8 cellular contexts compared by ENCODE assay signal in genomic region chr12:12333980-12334709, GRCh38. TPM values are rescaled to one million over a fixed set of nuclear protein-coding genes. Genes with fewer than 3 reads are reported as not detected.
DNase-seq lines count a peak whose midpoint lies in the region; ATAC-seq, FAIRE-seq and TF ChIP-seq lines count a peak whose summit lies in the region.

No MANE protein-coding gene starts in this region.

- CTCF ChIA-PET in endothelial cell of umbilical vein (lab: Charles Lee), result interaction anchor here (0.6 to 4.7 kb wide), 18 partner anchors 11 to 403 kb away, joined by 3 to 31 read pairs (median 4); partner anchors contain the start of genes BORCS5 and MANSC1

- DNase-seq in EH (ENCODE audit: low read depth) (peak; percentile 63), NCI-H774 (lab: John Stamatoyannopoulos, UW) (peak; percentile 60), endothelial cell of umbilical vein (ENCODE audit: low read depth, low spot score) (peak; percentile 67), tibial artery (no peak)
- peak; percentile 13 to 38 (median 18) for DNase-seq in activated CD8-positive, alpha-beta memory T cell treated with anti-CD3 and anti-CD28 coated beads for 48 hours (ENCODE audit: low read depth in 2 of 3, low spot score in 2 of 3)
- DNase-seq in natural killer cell treated with Interleukin-12 subunit alpha and Interleukin-12 subunit beta and Interleukin-15 and Interleukin-18, amount 100 ng/mL, for 72 hours (ENCODE audit: low spot score), result peak; percentile 64

- no peak for FAIRE-seq in endothelial cell of umbilical vein (lab: Jason Lieb, UNC)

- peaks cover 54% of the 10 kb centered on the region for H3K79me2 ChIP-seq in endothelial cell of umbilical vein (ENCODE audit: control insufficient read depth, insufficient read depth, low read length)

- no peaks in the 10 kb centered on the region for H4K20me1 ChIP-seq in endothelial cell of umbilical vein (replicated peaks; ENCODE audit: control insufficient read depth, extremely low read depth, insufficient read depth, low read length)

- H2AFZ ChIP-seq in endothelial cell of umbilical vein (ENCODE audit: low read depth, low read length), result no peak overlapping the region

- no peaks in the 10 kb centered on the region for H3K9me3 ChIP-seq in endothelial cell of umbilical vein (replicated peaks; ENCODE audit: control insufficient read depth, insufficient read depth, low read length)
- H3K9me3 ChIP-seq in tibial artery, result no peaks in the 10 kb centered on the region

- no peak overlapping the region for H3K27ac Mint-ChIP-seq in natural killer cell treated with Interleukin-12 subunit alpha and Interleukin-12 subunit beta and Interleukin-15 and Interleukin-18, amount 100 ng/mL, for 72 hours

- no peaks in the 10 kb centered on the region for H3K27me3 ChIP-seq in endothelial cell of umbilical vein (ENCODE audit: control insufficient read depth in 2 of 2, insufficient read depth in 2 of 2, low read length in 2 of 2)
- H3K27me3 ChIP-seq in tibial artery, result no peaks in the 10 kb centered on the region

- peaks cover 17 to 29% of the 10 kb centered on the region in 2 donors for H3K27me3 Mint-ChIP-seq in natural killer cell treated with Interleukin-12 subunit alpha and Interleukin-12 subunit beta and Interleukin-15 and Interleukin-18, amount 100 ng/mL, for 72 hours

- no peak overlapping the region for H3K4me3 Mint-ChIP-seq in natural killer cell treated with Interleukin-12 subunit alpha and Interleukin-12 subunit beta and Interleukin-15 and Interleukin-18, amount 100 ng/mL, for 72 hours

- POLR2A ChIA-PET in endothelial cell of umbilical vein (lab: Charles Lee), result interaction anchor here (0.6 to 1.7 kb wide), 3 partner anchors 23 to 316 kb away, joined by 3 to 7 read pairs (median 6); partner anchors contain the start of genes BORCS5 and LRP6

- H3K4me3 ChIP-seq in endothelial cell of umbilical vein (replicated peaks in 1 of 3; ENCODE audit: insufficient read depth in 1 of 3, low read depth in 1 of 3, low read length in 3 of 3), result no peak overlapping the region
- H3K4me3 ChIP-seq in tibial artery, result no peak overlapping the region

- H3K36me3 ChIP-seq in endothelial cell of umbilical vein (ENCODE audit: control insufficient read depth in 2 of 2, extremely low read depth in 1 of 2, insufficient read depth in 2 of 2, low read length in 2 of 2) (peaks cover 2 to 12% of the 10 kb centered on the region in 2 experiments), tibial artery (peaks cover 0 to 16% (median 12%) of the 10 kb centered on the region in 3 donors)

- H3K9me3 Mint-ChIP-seq in natural killer cell treated with Interleukin-12 subunit alpha and Interleukin-12 subunit beta and Interleukin-15 and Interleukin-18, amount 100 ng/mL, for 72 hours, result no peaks in the 10 kb centered on the region

- H3K9me1 ChIP-seq in endothelial cell of umbilical vein (replicated peaks; ENCODE audit: control insufficient read depth, extremely low read depth, insufficient read depth, low read length), result no peaks in the 10 kb centered on the region

- no TSS peak for BruUV-seq in endothelial cell of umbilical vein (replicated peaks; lab: Mats Ljungman, UMichigan)

- no peaks in the 10 kb centered on the region for H3K36me3 Mint-ChIP-seq in natural killer cell treated with Interleukin-12 subunit alpha and Interleukin-12 subunit beta and Interleukin-15 and Interleukin-18, amount 100 ng/mL, for 72 hours

- peaks cover 44% of the 10 kb centered on the region for H3K4me1 ChIP-seq in endothelial cell of umbilical vein (ENCODE audit: control insufficient read depth, extremely low read depth, insufficient read depth, low read length)
- peaks cover 0 to 24% (median 13%) of the 10 kb centered on the region in 4 donors for H3K4me1 ChIP-seq in tibial artery

- H3K4me2 ChIP-seq in endothelial cell of umbilical vein (ENCODE audit: insufficient read depth, low read length), result peak overlapping the region; percentile 4

- peaks cover 18 to 27% of the 10 kb centered on the region in 2 donors for H3K4me1 Mint-ChIP-seq in natural killer cell treated with Interleukin-12 subunit alpha and Interleukin-12 subunit beta and Interleukin-15 and Interleukin-18, amount 100 ng/mL, for 72 hours (ENCODE audit: low read depth in 2 of 2)

- TF ChIP-seq POLR2A in endothelial cell of umbilical vein (IDR thresholded peaks at IDR 0.05; ENCODE audit: low read depth, low read length), result peak; percentile 40

- peak; percentile 66 for ATAC-seq in HG02885 (IDR thresholded peaks at IDR 0.05; ENCODE audit: poor library complexity, unreplicated experiment)
- ATAC-seq in natural killer cell treated with Interleukin-12 subunit alpha and Interleukin-12 subunit beta and Interleukin-15 and Interleukin-18, amount 100 ng/mL, for 72 hours, result peak; percentile 75 to 82
- no peak for ATAC-seq in HG03159 (IDR thresholded peaks at IDR 0.05; ENCODE audit: unreplicated experiment)

- no peak overlapping the region for H3K9ac ChIP-seq in endothelial cell of umbilical vein (replicated peaks; ENCODE audit: extremely low read depth, insufficient read depth, low read length)

- dilution Hi-C loops in endothelial cell of umbilical vein (cut with MboI; ENCODE audit: extremely low pct_ligation_motif_present, low sequenced_read_pairs), result loop anchor here (25.0 kb wide), 1 partner anchor 247 kb away; no protein-coding TSS in a partner anchor

- no peak overlapping the region for H3K27ac ChIP-seq in endothelial cell of umbilical vein (ENCODE audit: insufficient read depth, low read depth, low read length)
- H3K27ac ChIP-seq in tibial artery, result peak overlapping the region in 1 of 2 donors; percentile 2

- TF ChIP-seq CTCF in endothelial cell of umbilical vein (IDR thresholded peaks at IDR 0.05; ENCODE audit: extremely low read depth in 1 of 2, insufficient read depth in 1 of 2, low read depth in 1 of 2, low read length in 2 of 2) (peak; percentile 76 to 83), tibial artery (IDR thresholded peaks at IDR 0.05) (peak; percentile 63 to 74)

- intact Hi-C loops in endothelial cell of umbilical vein (cut with micrococcal nuclease), result loop anchor here (1.0 to 5.0 kb wide), 4 partner anchors 67 to 782 kb away; partner anchors contain the start of genes DUSP16 and LRP6
- intact Hi-C loops in tibial artery (cut with DNase I; ENCODE audit: low total_unique reads), result no loop called here

TF ChIP-seq in endothelial cell of umbilical vein, 7 proteins besides CTCF, POLR2A, EP300 and RAD21:
- TF ChIP-seq MYC (IDR thresholded peaks at IDR 0.05; ENCODE audit: low read depth, low read length) (no peak), FOS (IDR thresholded peaks at IDR 0.05; ENCODE audit: borderline replicate concordance, insufficient read depth, low read length) (no peak), EZH2 (IDR thresholded peaks at IDR 0.05; ENCODE audit: borderline replicate concordance, low read depth, low read length, severe bottlenecking) (no peak), POLR2AphosphoS5 (IDR thresholded peaks at IDR 0.05; ENCODE audit: insufficient read depth, low read depth, low read length) (no peak), MAX (IDR thresholded peaks at IDR 0.05; ENCODE audit: insufficient read depth, insufficient read length) (no peak), GATA2 (IDR thresholded peaks at IDR 0.05; ENCODE audit: insufficient read depth, insufficient read length, low read depth, low read length) (no peak), JUN (IDR thresholded peaks at IDR 0.05; ENCODE audit: borderline replicate concordance, insufficient read depth, insufficient read length, low read depth) (no peak)
TF ChIP-seq in endothelial cell of umbilical vein: peak in this region for 0.

RNA-seq across cellular contexts. Expression of gene MANSC1, which starts 15.9 kb away (rescaled TPM):
- total RNA-seq in endothelial cell of umbilical vein, result 56.5 and 65.0 TPM in 2 replicates
- polyA plus RNA-seq in endothelial cell of umbilical vein, result 24.8 and 37.0 TPM in 2 replicates
- polyA plus RNA-seq in endothelial cell of umbilical vein (2011; cell fraction: cytosol; rRNA removed), result 32.6 and 38.9 TPM in 2 replicates
- polyA plus RNA-seq in endothelial cell of umbilical vein (2011; cell fraction: nucleus; rRNA removed), result 14.0 and 17.6 TPM in 2 replicates
- 48.0 and 52.3 TPM in 2 replicates for polyA plus RNA-seq in endothelial cell of umbilical vein (2012)
- polyA minus RNA-seq in endothelial cell of umbilical vein, result 21.6 and 31.3 TPM in 2 replicates
- polyA minus RNA-seq in endothelial cell of umbilical vein (2011; cell fraction: cytosol; rRNA and poly(A)+ RNA removed), result 1.0 TPM
- polyA minus RNA-seq in endothelial cell of umbilical vein (2011; cell fraction: nucleus; rRNA and poly(A)+ RNA removed), result 7.9 and 9.4 TPM in 2 replicates
- 1 to 10 TPM in 1 of 2 donors, under 1 TPM in 1; 0.50 to 1.1 TPM for total RNA-seq in natural killer cell treated with Interleukin-12 subunit alpha and Interleukin-12 subunit beta and Interleukin-15 and Interleukin-18, amount 100 ng/mL, for 72 hours

RNA-seq across cellular contexts. Expression of gene BORCS5, which starts 22.7 kb away (rescaled TPM):
- total RNA-seq in endothelial cell of umbilical vein, result 10.5 and 11.5 TPM in 2 replicates
- polyA plus RNA-seq in endothelial cell of umbilical vein, result 8.3 and 10.3 TPM in 2 replicates
- 11.6 and 12.1 TPM in 2 replicates for polyA plus RNA-seq in endothelial cell of umbilical vein (2011; cell fraction: cytosol; rRNA removed)
- 9.8 and 10.9 TPM in 2 replicates for polyA plus RNA-seq in endothelial cell of umbilical vein (2011; cell fraction: nucleus; rRNA removed)
- polyA plus RNA-seq in endothelial cell of umbilical vein (2012), result 8.0 and 10.8 TPM in 2 replicates
- polyA minus RNA-seq in endothelial cell of umbilical vein, result 11.7 and 21.3 TPM in 2 replicates
- 7.3 TPM for polyA minus RNA-seq in endothelial cell of umbilical vein (2011; cell fraction: cytosol; rRNA and poly(A)+ RNA removed)
- 14.6 and 16.5 TPM in 2 replicates for polyA minus RNA-seq in endothelial cell of umbilical vein (2011; cell fraction: nucleus; rRNA and poly(A)+ RNA removed)
- total RNA-seq in natural killer cell treated with Interleukin-12 subunit alpha and Interleukin-12 subunit beta and Interleukin-15 and Interleukin-18, amount 100 ng/mL, for 72 hours, result 10 to 100 TPM; 19.7 to 26.9 TPM

Comparison
In these comparisons a context has a peak if more than half of its experiments do, and no peak if none do; other contexts are left out.
1. DNase-seq: peak in EH (single experiment), NCI-H774 (single experiment), activated CD8-positive, alpha-beta memory T cell treated with anti-CD3 and anti-CD28 coated beads for 48 hours (3 of 3), endothelial cell of umbilical vein (single experiment) and natural killer cell treated with Interleukin-12 subunit alpha and Interleukin-12 subunit beta and Interleukin-15 and Interleukin-18, amount 100 ng/mL, for 72 hours (single experiment); none in tibial artery (0 of 2).
2. RNA of gene MANSC1, which starts 15.9 kb away (total RNA-seq): 56.5 to 65.0 TPM in endothelial cell of umbilical vein; 0.50 to 1.1 TPM in natural killer cell treated with Interleukin-12 subunit alpha and Interleukin-12 subunit beta and Interleukin-15 and Interleukin-18, amount 100 ng/mL, for 72 hours; every median in the first group is over 10 times any median in the second.